Comparison of ENCODE assay signal across 22 cellular contexts in genomic region chr13:31595568-31595967, GRCh38.
"Had no signal": no experiment of that assay in that cellular context is flagged by ENCODE, and none has a peak within 500 bp of the region (broad histone marks: within the 10 kb centered on the region; RNA-seq: fewer than 3 reads in every experiment).

No MANE protein-coding gene starts in this region.

- H3K27ac Mint-ChIP-seq: activated CD4-positive, alpha-beta T cell treated with anti-CD3 and anti-CD28 coated beads, Interleukin-2, amount 10 ng/mL, durations not matched to agents 7 days and 5 days; activated CD8-positive, alpha-beta T cell treated with anti-CD3 and anti-CD28 coated beads, Interleukin-2, amount 10 ng/mL, durations not matched to agents 7 days and 5 days; activated naive CD8-positive, alpha-beta T cell treated with anti-CD3 and anti-CD28 coated beads, Interleukin-2, amount 10 ng/mL, durations not matched to agents 7 days and 5 days; activated T-cell treated with anti-CD3 and anti-CD28 coated beads, Interleukin-2, amount 50 U/mL, for 24 hours; activated T-helper 2 cell treated with anti-CD3 and anti-CD28 coated beads, Interferon-gamma antibody, Interleukin-2, Interleukin-4, amounts not matched to agents 10 μg/mL and 5 μg/mL and 100 μg/mL, durations not matched to agents 14 hours and 24 hours and 36 hours; brain; naive B cell had no signal

- H3K4me1 Mint-ChIP-seq: activated CD4-positive, alpha-beta T cell treated with anti-CD3 and anti-CD28 coated beads, Interleukin-2, amount 10 ng/mL, durations not matched to agents 7 days and 5 days; activated naive CD8-positive, alpha-beta T cell treated with anti-CD3 and anti-CD28 coated beads, Interleukin-2, amount 10 ng/mL, durations not matched to agents 7 days and 5 days; central memory CD8-positive, alpha-beta T cell; naive B cell had no signal

- H3K27me3 Mint-ChIP-seq: activated CD4-positive, alpha-beta T cell treated with anti-CD3 and anti-CD28 coated beads, Interleukin-2, amount 10 ng/mL, durations not matched to agents 7 days and 5 days; activated naive CD8-positive, alpha-beta T cell treated with anti-CD3 and anti-CD28 coated beads, Interleukin-2, amount 10 ng/mL, durations not matched to agents 7 days and 5 days; activated T-cell treated with anti-CD3 and anti-CD28 coated beads, Interleukin-2, amount 50 U/mL, for 24 hours; central memory CD8-positive, alpha-beta T cell had no signal

- H3K4me3 ChIP-seq: coronary artery, left ventricle myocardium inferior, psoas muscle, smooth muscle cell, stomach, thoracic aorta had no signal

- H3K4me1 ChIP-seq: left ventricle myocardium inferior, psoas muscle, stomach had no signal

- H3K27ac ChIP-seq: coronary artery, left ventricle myocardium inferior, psoas muscle, stomach, thoracic aorta had no signal

- H3K4me3 Mint-ChIP-seq: activated CD4-positive, alpha-beta T cell treated with anti-CD3 and anti-CD28 coated beads, Interleukin-2, amount 10 ng/mL, durations not matched to agents 7 days and 5 days; activated CD8-positive, alpha-beta T cell treated with anti-CD3 and anti-CD28 coated beads, Interleukin-2, amount 10 ng/mL, durations not matched to agents 7 days and 5 days; activated naive CD8-positive, alpha-beta T cell treated with anti-CD3 and anti-CD28 coated beads, Interleukin-2, amount 10 ng/mL, durations not matched to agents 7 days and 5 days; activated T-cell treated with anti-CD3 and anti-CD28 coated beads, Interleukin-2, amount 50 U/mL, for 24 hours; brain; central memory CD8-positive, alpha-beta T cell; naive B cell; neural crest cell had no signal

- H3K9me3 ChIP-seq: left ventricle myocardium inferior, psoas muscle, stomach, thoracic aorta had no signal

- H3K27me3 ChIP-seq: stomach had no signal

- H3K36me3 Mint-ChIP-seq: activated naive CD8-positive, alpha-beta T cell treated with anti-CD3 and anti-CD28 coated beads, Interleukin-2, amount 10 ng/mL, durations not matched to agents 7 days and 5 days; brain; naive B cell had no signal

- H3K36me3 ChIP-seq: left ventricle myocardium inferior, stomach, thoracic aorta had no signal

- ATAC-seq: activated CD4-positive, CD25-positive, alpha-beta regulatory T cell treated with anti-CD3 and anti-CD28 coated beads, Interleukin-2, amount 50 U/mL, for 24 hours; activated CD8-positive, alpha-beta T cell treated with anti-CD3 and anti-CD28 coated beads, Interleukin-2, amount 10 ng/mL, durations not matched to agents 7 days and 5 days; psoas muscle had no signal

- H3K9me3 Mint-ChIP-seq: activated CD4-positive, alpha-beta T cell treated with anti-CD3 and anti-CD28 coated beads, Interleukin-2, amount 10 ng/mL, durations not matched to agents 7 days and 5 days; activated T-cell treated with anti-CD3 and anti-CD28 coated beads, Interleukin-2, amount 50 U/mL, for 24 hours; brain had no signal

- H3K4me2 ChIP-seq: smooth muscle cell had no signal

- DNase-seq: activated CD4-positive, alpha-beta T cell treated with anti-CD3 and anti-CD28 coated beads, Interleukin-2, amount 10 ng/mL, durations not matched to agents 7 days and 5 days; activated CD8-positive, alpha-beta T cell treated with anti-CD3 and anti-CD28 coated beads, Interleukin-2, amount 10 ng/mL, durations not matched to agents 7 days and 5 days; activated naive CD4-positive, alpha-beta T cell treated with Interleukin-2 at 50 U/mL for 16 hours; activated naive CD8-positive, alpha-beta T cell treated with anti-CD3 and anti-CD28 coated beads, Interleukin-2, amount 10 ng/mL, durations not matched to agents 7 days and 5 days; activated T-cell treated with anti-CD3 and anti-CD28 coated beads, Interleukin-2, amount 50 U/mL, for 24 hours; foreskin melanocyte; glutamatergic neuron; kidney; left ventricle myocardium inferior; naive B cell; psoas muscle; right cardiac atrium; stimulated activated CD4-positive, alpha-beta T cell treated with anti-CD3 and anti-CD28 coated beads, Interleukin-4, amount 100 ng/mL, for 1 hour; stomach had no signal
